ENCODE assay signal across 2 cellular contexts in the genomic region with DNA sequence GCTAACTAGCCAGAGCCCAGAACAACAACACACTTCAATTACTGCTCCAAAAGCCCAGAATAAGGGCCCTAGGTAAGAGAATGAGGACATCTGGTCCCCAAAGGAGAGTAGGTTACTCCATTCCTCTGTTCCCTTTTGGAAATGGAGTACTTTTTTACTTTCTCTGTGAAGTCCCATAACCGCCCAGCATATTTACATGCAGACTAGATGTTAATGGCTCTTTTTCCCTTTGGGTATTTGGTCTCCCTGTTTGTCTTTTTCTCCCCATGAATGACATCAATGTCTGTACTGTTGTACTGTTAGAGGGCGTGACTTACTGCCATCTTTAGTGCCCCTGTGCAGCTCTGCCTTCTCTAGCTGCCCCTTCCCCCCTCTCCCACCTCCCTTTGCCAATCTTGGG.
A peak's percentile ranks its signal among the peaks of the same experiment; 100 is the strongest.
TF ChIP-seq lines count a peak whose summit lies in the region.

No MANE protein-coding gene starts in this region.

TF ChIP-seq in HepG2, 621 proteins besides CTCF, POLR2A, EP300 and RAD21:
- TF ChIP-seq MED13 (CRISPR knock-in tag; IDR thresholded peaks at IDR 0.05): no peak
- peak; percentile 12; the same call in 1 of the 2 replicates for TF ChIP-seq POLR2G (IDR thresholded peaks at IDR 0.05; ENCODE audit: low read depth, low read length)
- 0 out of 2 replicates have a peak, but pooled peaks have one; percentile 33 for TF ChIP-seq SSRP1 (CRISPR knock-in tag; IDR thresholded peaks at IDR 0.05)
- TF ChIP-seq RBFOX2 (IDR thresholded peaks at IDR 0.05; ENCODE audit: low read depth, low read length): peak; percentile 33; the same call in 1 of the 2 replicates
- no peak for TF ChIP-seq POLR2AphosphoS5 (IDR thresholded peaks at IDR 0.05; ENCODE audit: low read depth, low read length)
- 0 out of 2 replicates have a peak, but pooled peaks have one; percentile 34 for TF ChIP-seq PAF1 (CRISPR knock-in tag; IDR thresholded peaks at IDR 0.05)

TF ChIP-seq in H1, 55 proteins besides CTCF, POLR2A, EP300 and RAD21:
- TF ChIP-seq SAP30 (IDR thresholded peaks at IDR 0.05; ENCODE audit: insufficient read depth, insufficient replicate concordance, low read length) (no peak), CREB1 (IDR thresholded peaks at IDR 0.05) (no peak), CEBPB (IDR thresholded peaks at IDR 0.05; ENCODE audit: low read depth, low read length) (no peak), SIX5 (IDR thresholded peaks at IDR 0.05; ENCODE audit: low read depth, low read length) (no peak), MAX (IDR thresholded peaks at IDR 0.05) (no peak), NANOG (IDR thresholded peaks at IDR 0.05; ENCODE audit: insufficient read depth, low read depth, low read length, poor library complexity, severe bottlenecking) (no peak), JUND (IDR thresholded peaks at IDR 0.05; ENCODE audit: low read length) (no peak), ATF3 (IDR thresholded peaks at IDR 0.05; ENCODE audit: insufficient read depth, low read depth, low read length) (no peak), SIN3A (conservative IDR thresholded peaks at IDR 0.05 in 1 of 2, IDR thresholded peaks at IDR 0.05 in 1 of 2; ENCODE audit: low read depth in 1 of 2, low read length in 2 of 2) (no peak), TCF12 (IDR thresholded peaks at IDR 0.05; ENCODE audit: low read depth, low read length) (no peak), KDM5A (IDR thresholded peaks at IDR 0.05; ENCODE audit: low read length) (no peak), TBP (IDR thresholded peaks at IDR 0.05; ENCODE audit: low read depth, low read length) (no peak), HDAC2 (IDR thresholded peaks at IDR 0.05; ENCODE audit: borderline replicate concordance in 1 of 2, low read depth in 2 of 2, low read length in 2 of 2) (no peak)
